9 cellular contexts compared by ENCODE assay signal in genomic region chr1:45913183-45913924, GRCh38.
DNase-seq lines count a peak whose midpoint lies in the region; ATAC-seq and TF ChIP-seq lines count a peak whose summit lies in the region.
"Had no signal": no experiment of that assay in that cellular context is flagged by ENCODE, and none has a peak within 500 bp of the region (broad histone marks: within the 10 kb centered on the region; RNA-seq: fewer than 3 reads in every experiment).

No MANE protein-coding gene starts in this region.

- POLR2A ChIA-PET in CD8-positive, alpha-beta memory T cell (lab: Charles Lee): no interaction called here

- H3K9ac ChIP-seq in neural progenitor cell: no peak overlapping the region

- H3K27me3 Mint-ChIP-seq in neural progenitor cell (ENCODE audit: insufficient read depth, low read depth): peaks cover 2% of the 10 kb centered on the region
- no peaks in the 10 kb centered on the region for H3K27me3 Mint-ChIP-seq in CD8-positive, alpha-beta memory T cell
- H3K27me3 Mint-ChIP-seq: IgD-negative memory B cell had no signal

- no peak overlapping the region for H3K4me3 Mint-ChIP-seq in neural progenitor cell
- no peak overlapping the region for H3K4me3 Mint-ChIP-seq in CD8-positive, alpha-beta memory T cell
- H3K4me3 Mint-ChIP-seq: IgD-negative memory B cell had no signal

- H3K4me3 ChIP-seq in MG63 (peak overlapping the region; percentile 10), esophagus squamous epithelium (peak overlapping the region in 1 of 4 donors; percentile 1), neural progenitor cell (no peak overlapping the region)
- no peak overlapping the region for H3K4me3 ChIP-seq in CD8-positive, alpha-beta memory T cell (ENCODE audit: low read length)

- H3K79me2 ChIP-seq in neural progenitor cell (ENCODE audit: low read depth): peaks cover 3% of the 10 kb centered on the region

- peaks cover 2% of the 10 kb centered on the region for H4K20me1 ChIP-seq in neural progenitor cell (ENCODE audit: low read depth)

- H3K4me2 ChIP-seq in neural progenitor cell: no peak overlapping the region

- H3K9me3 ChIP-seq in MG63 (no peaks in the 10 kb centered on the region), esophagus squamous epithelium (no peaks in the 10 kb centered on the region), neural progenitor cell (ENCODE audit: low read depth) (no peaks in the 10 kb centered on the region)
- H3K9me3 ChIP-seq in CD8-positive, alpha-beta memory T cell (ENCODE audit: low read length): no peaks in the 10 kb centered on the region

- H3K4me1 Mint-ChIP-seq in neural progenitor cell: peaks cover 27% of the 10 kb centered on the region
- H3K4me1 Mint-ChIP-seq in CD8-positive, alpha-beta memory T cell: peaks cover 0 to 3% (median 0%) of the 10 kb centered on the region in 3 donors
- H3K4me1 Mint-ChIP-seq: IgD-negative memory B cell had no signal

- peaks cover 0 to 13% (median 0%) of the 10 kb centered on the region in 3 donors for H3K4me1 ChIP-seq in esophagus squamous epithelium
- H3K4me1 ChIP-seq in neural progenitor cell: peaks cover 6% of the 10 kb centered on the region
- H3K4me1 ChIP-seq in CD8-positive, alpha-beta memory T cell (ENCODE audit: insufficient read depth, low read length): no peaks in the 10 kb centered on the region

- H3K27ac ChIP-seq in esophagus squamous epithelium: peak overlapping the region; percentile 4 to 62 (median 50)
- H3K27ac ChIP-seq in neural progenitor cell: no peak overlapping the region
- H3K27ac ChIP-seq in CD8-positive, alpha-beta memory T cell (ENCODE audit: low read depth, low read length): no peak overlapping the region

- peak; percentile 47 for DNase-seq in Ammon's horn (ENCODE audit: low spot score)
- DNase-seq in MG63: peak; percentile 89
- no peak for DNase-seq in esophagus squamous epithelium (lab: John Stamatoyannopoulos, UW)
- peak; percentile 16 for DNase-seq in neural progenitor cell (ENCODE audit: low spot score)
- DNase-seq in HT-29 (ENCODE audit: low spot score): no peak
- no peak for DNase-seq in CD8-positive, alpha-beta memory T cell
- DNase-seq in NCI-H2196 (lab: John Stamatoyannopoulos, UW; ENCODE audit: unreplicated experiment): no peak

- no peak overlapping the region for H2AFZ ChIP-seq in neural progenitor cell (replicated peaks)

- H3K27me3 ChIP-seq in MG63 (no peaks in the 10 kb centered on the region), esophagus squamous epithelium (no peaks in the 10 kb centered on the region), neural progenitor cell (no peaks in the 10 kb centered on the region)
- no peaks in the 10 kb centered on the region for H3K27me3 ChIP-seq in CD8-positive, alpha-beta memory T cell (ENCODE audit: insufficient read depth, low read length, poor library complexity, severe bottlenecking)

- no peak for TF ChIP-seq POLR2A in esophagus squamous epithelium (IDR thresholded peaks at IDR 0.05)

- H3K9me3 Mint-ChIP-seq in neural progenitor cell: no peaks in the 10 kb centered on the region
- no peaks in the 10 kb centered on the region for H3K9me3 Mint-ChIP-seq in CD8-positive, alpha-beta memory T cell
- H3K9me3 Mint-ChIP-seq: IgD-negative memory B cell had no signal

- no peaks in the 10 kb centered on the region; the same call in 1 of the 2 replicates for H3K36me3 ChIP-seq in MG63
- no peaks in the 10 kb centered on the region for H3K36me3 ChIP-seq in esophagus squamous epithelium
- H3K36me3 ChIP-seq in neural progenitor cell: no peaks in the 10 kb centered on the region
- H3K36me3 ChIP-seq in CD8-positive, alpha-beta memory T cell (ENCODE audit: insufficient read depth, low read length): no peaks in the 10 kb centered on the region

- H3K27ac Mint-ChIP-seq in neural progenitor cell: no peak overlapping the region
- H3K27ac Mint-ChIP-seq in CD8-positive, alpha-beta memory T cell: no peak overlapping the region
- H3K27ac Mint-ChIP-seq: IgD-negative memory B cell had no signal

- TF ChIP-seq CTCF in esophagus squamous epithelium (IDR thresholded peaks at IDR 0.05): no peak
- TF ChIP-seq CTCF in neural progenitor cell (IDR thresholded peaks at IDR 0.05): no peak

- H3K36me3 Mint-ChIP-seq in neural progenitor cell: peaks cover 3% of the 10 kb centered on the region
- H3K36me3 Mint-ChIP-seq in CD8-positive, alpha-beta memory T cell: peaks cover 0 to 4% (median 0%) of the 10 kb centered on the region in 3 donors

- no peak for ATAC-seq in HG03378 (IDR thresholded peaks at IDR 0.05; ENCODE audit: unreplicated experiment)

- intact Hi-C loops in esophagus squamous epithelium (cut with DNase I): no loop called here

- CTCF ChIA-PET in CD8-positive, alpha-beta memory T cell (lab: Charles Lee): no interaction called here

- H3F3A ChIP-seq in neural progenitor cell (ENCODE audit: low read depth): no peaks in the 10 kb centered on the region

- 73 to 75% methylated on average over 9 of the region's 9 CpGs for WGBS in esophagus squamous epithelium, 2 donors

Comparison
In these comparisons a context has a peak if more than half of its experiments do, and no peak if none do; other contexts are left out.
1. DNase-seq: peak in Ammon's horn (single experiment), MG63 (single experiment) and neural progenitor cell (single experiment); none in esophagus squamous epithelium (single experiment), HT-29 (single experiment), CD8-positive, alpha-beta memory T cell (0 of 5) and NCI-H2196 (single experiment).
2. H3K27ac ChIP-seq: peak in esophagus squamous epithelium (4 of 4); none in neural progenitor cell (single experiment) and CD8-positive, alpha-beta memory T cell (single experiment).